In the genomic region with DNA sequence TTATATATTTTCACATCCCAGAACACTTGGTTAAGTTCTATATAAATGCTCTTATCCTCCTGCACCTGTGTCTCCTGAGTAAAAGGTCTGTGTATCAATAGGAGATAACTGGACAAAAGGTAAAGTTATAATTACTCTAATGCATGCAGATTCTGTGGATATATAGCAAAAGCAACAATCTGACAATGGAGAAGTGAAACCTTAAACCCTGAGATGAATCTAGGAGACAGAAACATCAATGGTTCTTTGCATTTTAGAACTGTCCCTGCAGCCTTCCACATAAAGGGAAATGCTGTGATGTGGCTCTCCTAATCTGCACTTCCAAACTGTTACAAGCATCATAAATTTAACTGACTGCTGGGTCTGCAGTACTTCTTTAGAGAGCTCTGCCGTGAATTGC, we compare ENCODE assay signal across 23 cellular contexts.
"Had no signal": no experiment of that assay in that cellular context is flagged by ENCODE, and none has a peak within 500 bp of the region (broad histone marks: within the 10 kb centered on the region; RNA-seq: fewer than 3 reads in every experiment).

No MANE protein-coding gene starts in this region.

- ATAC-seq: effector memory CD8-positive, alpha-beta T cell; gastrocnemius medialis; heart right ventricle; left lobe of liver; mucosa of descending colon; naive thymus-derived CD8-positive, alpha-beta T cell; psoas muscle; right lobe of liver; stimulated activated effector memory CD8-positive, alpha-beta T cell treated with anti-CD3 and anti-CD28 coated beads, Interleukin-12 subunit alpha, Interleukin-12 subunit beta, amount 100 ng/mL, for 72 hours; stimulated activated naive CD8-positive, alpha-beta T cell treated with anti-CD3 and anti-CD28 coated beads, Interleukin-15, Interleukin-2, amounts not matched to agents 100 U/mL and 50 U/mL, for 24 hours had no signal

- H3K4me3 ChIP-seq: esophagus muscularis mucosa, gastrocnemius medialis, heart right ventricle, mucosa of descending colon, psoas muscle, right lobe of liver, suprapubic skin, thyroid gland, upper lobe of left lung, uterus had no signal

- H3K27ac ChIP-seq: epithelial cell of prostate, esophagus muscularis mucosa, gastrocnemius medialis, heart right ventricle, neutrophil, psoas muscle, right lobe of liver, suprapubic skin, thyroid gland, upper lobe of left lung, uterus had no signal

- H3K27me3 ChIP-seq: esophagus muscularis mucosa, gastrocnemius medialis, heart right ventricle, neutrophil, right lobe of liver, suprapubic skin, thyroid gland, upper lobe of left lung, uterus had no signal

- DNase-seq: effector memory CD8-positive, alpha-beta T cell; gastrocnemius medialis; heart right ventricle; hypothalamus; kidney glomerular epithelial cell; mammary epithelial cell; mucosa of descending colon; naive thymus-derived CD8-positive, alpha-beta T cell; psoas muscle; retina; right lobe of liver; stimulated activated CD4-positive, alpha-beta T cell treated with anti-CD3 and anti-CD28 coated beads, Interleukin-4, amount 100 ng/mL, for 1 hour; stimulated activated CD8-positive, alpha-beta memory T cell treated with anti-CD3 and anti-CD28 coated beads, Interleukin-4, amount 100 ng/mL, for 48 hours; stimulated activated naive CD8-positive, alpha-beta T cell treated with anti-CD3 and anti-CD28 coated beads, Interleukin-15, Interleukin-2, amounts not matched to agents 100 U/mL and 50 U/mL, for 24 hours; thyroid gland; upper lobe of left lung; uterus had no signal
